8 cellular contexts compared by ENCODE assay signal in genomic region chr12:51270067-51270846, GRCh38. TPM values are rescaled to one million over a fixed set of nuclear protein-coding genes. Genes with fewer than 3 reads are reported as not detected.
A peak's percentile ranks its signal among the peaks of the same experiment; 100 is the strongest.
DNase-seq lines count a peak whose midpoint lies in the region; ATAC-seq and TF ChIP-seq lines count a peak whose summit lies in the region.

A gene with protein sequence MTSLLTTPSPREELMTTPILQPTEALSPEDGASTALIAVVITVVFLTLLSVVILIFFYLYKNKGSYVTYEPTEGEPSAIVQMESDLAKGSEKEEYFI (minus strand): TSS chr12:51270415. CDS start chr12:51269278, 1,137 bp downstream.

- H3K4me3 ChIP-seq in esophagus muscularis mucosa (peak within 1 kb of the TSS; percentile 76 to 81 (median 77)), tibial artery (peak within 1 kb of the TSS; percentile 74 to 78)
- H3K4me3 ChIP-seq in naive thymus-derived CD4-positive, alpha-beta T cell (ENCODE audit: low read length): peak within 1 kb of the TSS; percentile 57

- peak within 1 kb of the TSS; percentile 42 to 69 (median 63) for H3K27ac ChIP-seq in esophagus muscularis mucosa (replicated peaks in 1 of 4)
- peak within 1 kb of the TSS; percentile 62 for H3K27ac ChIP-seq in naive thymus-derived CD4-positive, alpha-beta T cell (ENCODE audit: low read depth, low read length)
- peak within 1 kb of the TSS; percentile 26 to 48 for H3K27ac ChIP-seq in tibial artery

- TF ChIP-seq EP300 in esophagus muscularis mucosa (IDR thresholded peaks at IDR 0.05): no peak

- TF ChIP-seq CTCF in esophagus muscularis mucosa (IDR thresholded peaks at IDR 0.05) (no peak), tibial artery (IDR thresholded peaks at IDR 0.05) (no peak)

- CTCF ChIA-PET in naive thymus-derived CD4-positive, alpha-beta T cell (lab: Charles Lee): interaction anchor here (0.7 to 2.7 kb wide), 11 partner anchors 9 to 1433 kb away, joined by 3 to 62 read pairs (median 4); no protein-coding TSS in a partner anchor

- peak within 1 kb of the TSS; percentile 90 to 98 (median 94) for H3K4me3 Mint-ChIP-seq in naive thymus-derived CD4-positive, alpha-beta T cell

- no peak for TF ChIP-seq POLR2A in esophagus muscularis mucosa (IDR thresholded peaks at IDR 0.05; ENCODE audit: low read depth)

- intact Hi-C loops in esophagus muscularis mucosa (cut with DNase I) (no loop called here), tibial artery (cut with DNase I; ENCODE audit: low total_unique reads) (no loop called here)
- intact Hi-C loops in naive thymus-derived CD4-positive, alpha-beta T cell (cut with micrococcal nuclease): no loop called here

- peaks cover 20 to 30% (median 25%) of the 10 kb centered on the region in 7 donors for H3K4me1 Mint-ChIP-seq in naive thymus-derived CD4-positive, alpha-beta T cell

- H3K9me3 Mint-ChIP-seq in naive thymus-derived CD4-positive, alpha-beta T cell: peaks cover 0 to 3% (median 0%) of the 10 kb centered on the region in 11 donors

- peak; percentile 80 for ATAC-seq in HG02885 (IDR thresholded peaks at IDR 0.05; ENCODE audit: poor library complexity, unreplicated experiment)
- ATAC-seq in naive thymus-derived CD4-positive, alpha-beta T cell: peak; percentile 68

- peaks cover 0 to 34% (median 0%) of the 10 kb centered on the region in 5 donors for H3K27me3 Mint-ChIP-seq in naive thymus-derived CD4-positive, alpha-beta T cell

- DNase-seq in NCI-H2196 (lab: John Stamatoyannopoulos, UW; ENCODE audit: unreplicated experiment): peak; percentile 63
- no peak for DNase-seq in NCI-H2196 treated with DMSO at 0.1 percent for 48 hours (lab: John Stamatoyannopoulos, UW; ENCODE audit: unreplicated experiment)
- DNase-seq in NCI-H510A treated with DMSO at 0.1 percent for 48 hours (lab: John Stamatoyannopoulos, UW): peak; percentile 70
- peak; percentile 63 for DNase-seq in activated T-cell treated with anti-CD3 and anti-CD28 coated beads, Interleukin-2, amount 50 U/mL, for 1 hour
- DNase-seq in esophagus muscularis mucosa (ENCODE audit: extremely low spot score): no peak
- peak; percentile 13 to 62 (median 36) for DNase-seq in naive thymus-derived CD4-positive, alpha-beta T cell
- DNase-seq in tibial artery: peak in 1 of 2 donors; percentile 28

- peak within 1 kb of the TSS; percentile 55 to 96 (median 90) for H3K27ac Mint-ChIP-seq in naive thymus-derived CD4-positive, alpha-beta T cell

- peaks cover 0 to 23% (median 21%) of the 10 kb centered on the region in 4 donors for H3K4me1 ChIP-seq in esophagus muscularis mucosa
- peaks cover 5 to 20% of the 10 kb centered on the region in 2 donors for H3K4me1 ChIP-seq in naive thymus-derived CD4-positive, alpha-beta T cell (ENCODE audit: control insufficient read depth in 2 of 2, insufficient read depth in 2 of 2, low read length in 2 of 2)
- peaks cover 0 to 18% (median 12%) of the 10 kb centered on the region in 4 donors for H3K4me1 ChIP-seq in tibial artery

- H3K9me3 ChIP-seq in esophagus muscularis mucosa (no peaks in the 10 kb centered on the region), tibial artery (no peaks in the 10 kb centered on the region)
- H3K9me3 ChIP-seq in naive thymus-derived CD4-positive, alpha-beta T cell (ENCODE audit: control insufficient read depth in 2 of 3, low read length in 3 of 3): no peaks in the 10 kb centered on the region

- H3K36me3 Mint-ChIP-seq in naive thymus-derived CD4-positive, alpha-beta T cell: peaks cover 0 to 5% (median 4%) of the 10 kb centered on the region in 5 donors

- H3K36me3 ChIP-seq in esophagus muscularis mucosa (no peaks in the 10 kb centered on the region), tibial artery (no peaks in the 10 kb centered on the region)
- peaks cover 0 to 3% (median 0%) of the 10 kb centered on the region in 3 experiments for H3K36me3 ChIP-seq in naive thymus-derived CD4-positive, alpha-beta T cell (ENCODE audit: control insufficient read depth in 2 of 3, insufficient read depth in 3 of 3, low read length in 3 of 3)

- H3K27me3 ChIP-seq in esophagus muscularis mucosa (peaks cover 0 to 47% (median 6%) of the 10 kb centered on the region in 4 donors), tibial artery (peaks cover 0 to 12% of the 10 kb centered on the region in 2 donors)
- H3K27me3 ChIP-seq in naive thymus-derived CD4-positive, alpha-beta T cell (ENCODE audit: control insufficient read depth in 2 of 2, insufficient read depth in 2 of 2, low read length in 2 of 2): no peaks in the 10 kb centered on the region

- under 1% methylated on average over 21 of the region's 79 CpGs for WGBS in esophagus muscularis mucosa

- POLR2A ChIA-PET in naive thymus-derived CD4-positive, alpha-beta T cell (lab: Charles Lee): interaction anchor here (0.6 to 4.4 kb wide), 15 partner anchors 11 to 82 kb away, joined by 3 to 43 read pairs (median 3); partner anchors contain the start of genes BIN2, DAZAP2 and POU6F1

RNA-seq across cellular contexts. Expression of the gene that starts here (rescaled TPM):
- 1 to 10 TPM; 1.2 to 5.2 (median 4.0) TPM for total RNA-seq in esophagus muscularis mucosa
- total RNA-seq in naive thymus-derived CD4-positive, alpha-beta T cell: 1 to 10 TPM; 1.5 to 7.4 (median 4.2) TPM
- polyA plus RNA-seq in naive thymus-derived CD4-positive, alpha-beta T cell: 10 to 100 TPM; 10.6 to 16.2 TPM

Comparison
In these comparisons a context has a peak if more than half of its experiments do, and no peak if none do; other contexts are left out.
1. DNase-seq: peak in NCI-H2196 (single experiment), NCI-H510A treated with DMSO at 0.1 percent for 48 hours (single experiment), activated T-cell treated with anti-CD3 and anti-CD28 coated beads, Interleukin-2, amount 50 U/mL, for 1 hour (single experiment) and naive thymus-derived CD4-positive, alpha-beta T cell (9 of 9); none in NCI-H2196 treated with DMSO at 0.1 percent for 48 hours (single experiment) and esophagus muscularis mucosa (single experiment).
2. Peak in every context shown above with its lines, with median percentiles within 50 percentile points of each other: H3K27ac ChIP-seq and H3K4me3 ChIP-seq.